ENCODE assay signal across 10 cellular contexts in the genomic region with DNA sequence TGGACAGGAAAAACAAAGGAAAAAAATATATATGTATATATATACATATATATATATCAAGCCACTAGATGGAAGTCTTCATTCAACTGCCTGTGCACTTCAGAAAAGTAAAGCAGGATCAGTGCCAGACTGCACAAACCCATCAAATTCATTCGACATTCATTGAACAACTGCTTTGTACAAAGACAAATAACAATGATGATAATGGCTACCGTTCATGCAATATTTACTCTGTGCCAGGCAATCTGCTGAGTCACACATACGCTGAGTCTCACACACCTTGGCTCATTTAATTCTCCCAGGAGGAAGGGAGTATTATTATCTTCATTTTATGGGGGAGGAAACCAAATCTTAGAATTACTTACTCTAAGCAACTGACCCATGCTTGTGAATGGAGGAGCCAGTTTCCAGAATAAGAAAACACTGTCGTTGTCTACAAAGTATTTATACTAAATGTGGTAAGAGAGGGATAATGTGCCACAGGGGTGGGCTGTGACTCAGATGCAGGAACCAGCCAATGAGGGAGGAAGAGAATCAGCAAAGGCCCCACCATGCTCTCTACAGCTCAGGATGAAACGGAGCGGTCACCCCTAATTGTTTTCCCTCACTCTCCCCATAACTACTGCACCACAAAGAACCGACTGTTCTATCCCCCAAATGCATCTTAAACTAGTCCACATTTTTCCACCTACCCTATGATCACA. TPM values are rescaled to one million over a fixed set of nuclear protein-coding genes. Genes with fewer than 3 reads are reported as not detected.
DNase-seq lines count a peak whose midpoint lies in the region; ATAC-seq and TF ChIP-seq lines count a peak whose summit lies in the region.
"Had no signal": no experiment of that assay in that cellular context is flagged by ENCODE, and none has a peak within 500 bp of the region (broad histone marks: within the 10 kb centered on the region; RNA-seq: fewer than 3 reads in every experiment).

No MANE protein-coding gene starts in this region.

- no peak for TF ChIP-seq EP300 in transverse colon (IDR thresholded peaks at IDR 0.05; ENCODE audit: low read depth)

- intact Hi-C loops in transverse colon (cut with DNase I; ENCODE audit: low total_unique reads): no loop called here

- no peak for TF ChIP-seq POLR2A in transverse colon (IDR thresholded peaks at IDR 0.05)

- 38 to 58% methylated on average over 3 to 7 of the region's 7 CpGs for WGBS in transverse colon (ENCODE audit: low coverage in 1 of 2), 2 donors

- no peak overlapping the region for H3K4me3 Mint-ChIP-seq in activated T-cell treated with anti-CD3 and anti-CD28 coated beads, Interleukin-2, amount 50 U/mL, for 24 hours
- no peak overlapping the region for H3K4me3 Mint-ChIP-seq in activated T-cell treated with anti-CD3 and anti-CD28 coated beads, Interleukin-2, amount 50 U/mL, for 4 hours

- no peaks in the 10 kb centered on the region for H3K36me3 ChIP-seq in transverse colon

- H3K9me3 Mint-ChIP-seq in activated T-cell treated with anti-CD3 and anti-CD28 coated beads, Interleukin-2, amount 50 U/mL, for 24 hours: peaks cover 11% of the 10 kb centered on the region
- peaks cover 7% of the 10 kb centered on the region for H3K9me3 Mint-ChIP-seq in activated T-cell treated with anti-CD3 and anti-CD28 coated beads, Interleukin-2, amount 50 U/mL, for 4 hours

- ATAC-seq in activated T-cell treated with anti-CD3 and anti-CD28 coated beads, Interleukin-2, amount 50 U/mL, for 4 hours: no peak
- ATAC-seq in GM21723 (IDR thresholded peaks at IDR 0.05; ENCODE audit: unreplicated experiment) (no peak), HG03354 (IDR thresholded peaks at IDR 0.05; ENCODE audit: poor library complexity, severe bottlenecking, unreplicated experiment) (no peak)

- no peaks in the 10 kb centered on the region for H3K27me3 Mint-ChIP-seq in activated T-cell treated with anti-CD3 and anti-CD28 coated beads, Interleukin-2, amount 50 U/mL, for 24 hours
- no peaks in the 10 kb centered on the region for H3K27me3 Mint-ChIP-seq in activated T-cell treated with anti-CD3 and anti-CD28 coated beads, Interleukin-2, amount 50 U/mL, for 4 hours (ENCODE audit: low read depth)

- no peaks in the 10 kb centered on the region for H3K36me3 Mint-ChIP-seq in activated T-cell treated with anti-CD3 and anti-CD28 coated beads, Interleukin-2, amount 50 U/mL, for 24 hours (ENCODE audit: low read depth)
- peaks cover 8% of the 10 kb centered on the region for H3K36me3 Mint-ChIP-seq in activated T-cell treated with anti-CD3 and anti-CD28 coated beads, Interleukin-2, amount 50 U/mL, for 4 hours (ENCODE audit: insufficient read depth)

- H3K27me3 ChIP-seq in transverse colon: no peaks in the 10 kb centered on the region

- peak; percentile 30 for TF ChIP-seq CTCF in choroid plexus epithelial cell (conservative IDR thresholded peaks at IDR 0.05; ENCODE audit: low read depth, low read length)
- TF ChIP-seq CTCF in transverse colon (IDR thresholded peaks at IDR 0.05): peak in 1 of 5 experiments; percentile 24

- H3K27ac Mint-ChIP-seq in activated T-cell treated with anti-CD3 and anti-CD28 coated beads, Interleukin-2, amount 50 U/mL, for 24 hours: peak overlapping the region; percentile 8

- in situ Hi-C loops in transverse colon (cut with MboI; ENCODE audit: low pct_ligation_motif_present in 1 of 4, low pct_unique_long_range_greater_than_20kb in 1 of 4, low sequenced_read_pairs in 3 of 4): no loop called here

- H3K4me1 ChIP-seq in transverse colon: peaks cover 0 to 6% (median 1%) of the 10 kb centered on the region in 4 donors

- peaks cover 56% of the 10 kb centered on the region for H3K4me1 Mint-ChIP-seq in activated T-cell treated with anti-CD3 and anti-CD28 coated beads, Interleukin-2, amount 50 U/mL, for 24 hours (ENCODE audit: low read depth)
- peaks cover 44% of the 10 kb centered on the region for H3K4me1 Mint-ChIP-seq in activated T-cell treated with anti-CD3 and anti-CD28 coated beads, Interleukin-2, amount 50 U/mL, for 4 hours (ENCODE audit: low read depth)

- no peak overlapping the region for H3K4me3 ChIP-seq in choroid plexus epithelial cell (ENCODE audit: low read depth, low read length)
- no peak overlapping the region for H3K4me3 ChIP-seq in transverse colon

- H3K9me3 ChIP-seq in transverse colon: no peaks in the 10 kb centered on the region

- no peak for DNase-seq in activated T-cell treated with anti-CD3 and anti-CD28 coated beads, Interleukin-2, amount 50 U/mL, for 24 hours
- no peak for DNase-seq in activated T-cell treated with anti-CD3 and anti-CD28 coated beads, Interleukin-2, amount 50 U/mL, for 4 hours
- DNase-seq in NCI-H2081 treated with DMSO at 0.1 percent for 48 hours (lab: John Stamatoyannopoulos, UW) (peak; percentile 93), choroid plexus epithelial cell (ENCODE audit: low read depth) (peak; percentile 56), transverse colon (peak; percentile 29), NCI-H510A (lab: John Stamatoyannopoulos, UW) (no peak)
- DNase-seq: activated CD4-positive, alpha-beta T cell treated with anti-CD3 and anti-CD28 coated beads, Interleukin-2, amount 50 U/mL, for 1 hour; mesenchymal stem cell had no signal

- H3K27ac ChIP-seq in transverse colon: no peak overlapping the region

RNA-seq across cellular contexts. Expression of gene BFSP2, which starts 44.4 kb away (rescaled TPM):
- not detected for total RNA-seq in activated T-cell treated with anti-CD3 and anti-CD28 coated beads, Interleukin-2, amount 50 U/mL, for 4 hours
- not detected for total RNA-seq in transverse colon

Comparison
In these comparisons a context has a peak if more than half of its experiments do, and no peak if none do; other contexts are left out.
1. DNase-seq: peak in NCI-H2081 treated with DMSO at 0.1 percent for 48 hours (single experiment), choroid plexus epithelial cell (single experiment) and transverse colon (single experiment); none in activated T-cell treated with anti-CD3 and anti-CD28 coated beads, Interleukin-2, amount 50 U/mL, for 24 hours (single experiment), activated T-cell treated with anti-CD3 and anti-CD28 coated beads, Interleukin-2, amount 50 U/mL, for 4 hours (single experiment) and NCI-H510A (single experiment).